8 cellular contexts compared by ENCODE assay signal in genomic region chr2:54589340-54590215, GRCh38.
DNase-seq lines count a peak whose midpoint lies in the region; ATAC-seq and TF ChIP-seq lines count a peak whose summit lies in the region.

No MANE protein-coding gene starts in this region.

- CTCF ChIA-PET in activated B cell treated with CpG ODN at 0.5 μM for 24 hours (lab: Charles Lee), result interaction anchor here (0.8 kb wide), 1 partner anchor 30 kb away, joined by 3 read pairs; no protein-coding TSS in a partner anchor

- intact Hi-C loops in activated B cell treated with CpG ODN at 0.5 μM for 24 hours (cut with micrococcal nuclease), result loop anchor here (1.0 to 2.0 kb wide), 2 partner anchors 9 to 31 kb away; no protein-coding TSS in a partner anchor

- peak overlapping the region; percentile 88 for H3K27ac Mint-ChIP-seq in activated B cell treated with CpG ODN at 0.5 μM for 24 hours

- H3K9me3 Mint-ChIP-seq in activated B cell treated with CpG ODN at 0.5 μM for 24 hours, result no peaks in the 10 kb centered on the region

- peaks cover 95% of the 10 kb centered on the region for H3K4me1 Mint-ChIP-seq in activated B cell treated with CpG ODN at 0.5 μM for 24 hours

- peak; percentile 41 for ATAC-seq in GM18499 (IDR thresholded peaks at IDR 0.05; ENCODE audit: insufficient read depth, unreplicated experiment)
- peak; percentile 33 for ATAC-seq in HG03060 (IDR thresholded peaks at IDR 0.05; ENCODE audit: low read depth, unreplicated experiment)
- peak; percentile 62 for ATAC-seq in activated B cell treated with CpG ODN at 0.5 μM for 24 hours (ENCODE audit: low read depth)
- no peak for ATAC-seq in omental fat pad (ENCODE audit: low FRiP score)

- peaks cover 6% of the 10 kb centered on the region for H3K36me3 Mint-ChIP-seq in activated B cell treated with CpG ODN at 0.5 μM for 24 hours (ENCODE audit: low read depth)

- DNase-seq in activated B cell treated with CpG ODN at 0.5 μM for 24 hours (no peak), hepatic stellate cell (ENCODE audit: low spot score) (peak; percentile 43), omental fat pad (ENCODE audit: low spot score) (no peak), NCI-H524 treated with DMSO at 0.1 percent for 48 hours (lab: John Stamatoyannopoulos, UW) (no peak), activated gamma-delta T cell treated with Interleukin-2 at 50 U/mL for 16 hours (no peak), medulla oblongata (ENCODE audit: extremely low spot score) (no peak)

- POLR2A ChIA-PET in activated B cell treated with CpG ODN at 0.5 μM for 24 hours (lab: Charles Lee), result interaction anchor here (1.5 to 9.9 kb wide), 4 partner anchors 9 to 30 kb away, joined by 3 to 58 read pairs (median 23); no protein-coding TSS in a partner anchor

- TF ChIP-seq CTCF in activated B cell treated with CpG ODN at 0.5 μM for 24 hours (IDR thresholded peaks at IDR 0.05) (no peak), omental fat pad (IDR thresholded peaks at IDR 0.05) (no peak)

- peak overlapping the region; percentile 24 for H3K4me3 Mint-ChIP-seq in activated B cell treated with CpG ODN at 0.5 μM for 24 hours

- H3K27me3 Mint-ChIP-seq in activated B cell treated with CpG ODN at 0.5 μM for 24 hours, result no peaks in the 10 kb centered on the region
